ENCODE assay signal across 8 cellular contexts in the genomic region with DNA sequence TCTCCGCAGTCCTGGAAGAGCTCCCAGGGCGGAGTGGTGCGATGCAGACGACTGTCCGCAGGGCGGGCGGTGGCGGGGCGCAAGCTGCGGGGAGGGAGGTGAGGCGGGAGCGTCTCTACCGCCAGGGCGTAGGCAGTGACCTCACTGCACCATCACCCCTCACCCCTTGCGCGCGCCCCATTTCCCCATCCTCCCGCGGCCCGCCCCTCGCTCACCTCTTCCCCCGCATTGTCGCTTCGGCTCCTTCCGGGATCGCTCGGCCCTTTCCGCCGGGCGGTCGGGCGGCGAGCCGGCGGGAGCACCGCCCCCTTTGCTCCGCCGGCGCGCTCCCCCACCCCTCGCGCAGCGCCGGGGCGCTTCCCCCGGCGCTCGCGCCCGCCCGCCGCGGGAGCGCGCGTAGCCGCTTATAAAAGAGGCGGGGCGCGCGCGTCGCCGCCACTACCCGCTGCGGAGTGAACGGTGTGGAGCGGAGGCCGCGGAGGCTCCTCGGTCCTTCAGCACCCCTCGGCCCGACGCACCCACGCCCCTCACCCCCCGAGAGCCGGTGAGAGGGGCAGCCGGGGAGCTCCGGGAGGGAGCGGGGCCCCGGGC. TPM values are rescaled to one million over a fixed set of nuclear protein-coding genes. Genes with fewer than 3 reads are reported as not detected.
DNase-seq lines count a peak whose midpoint lies in the region; ATAC-seq and TF ChIP-seq lines count a peak whose summit lies in the region.

Gene SPTAN1, plus strand, starts transcription at position 435 of the 591 bp plus-strand sequence. CDS start 14,154 bp downstream, outside the sequence.

- no peaks in the 10 kb centered on the region for H3K27me3 Mint-ChIP-seq in activated B cell treated with CpG ODN at 0.5 μM for 24 hours

- peak within 1 kb of the TSS; percentile 90 for H3K4me3 Mint-ChIP-seq in activated B cell treated with CpG ODN at 0.5 μM for 24 hours

- peak within 1 kb of the TSS; percentile 90 for H3K27ac Mint-ChIP-seq in activated B cell treated with CpG ODN at 0.5 μM for 24 hours

- intact Hi-C loops in activated B cell treated with CpG ODN at 0.5 μM for 24 hours (cut with micrococcal nuclease): loop anchor here (1.0 to 10.0 kb wide), 8 partner anchors 47 to 477 kb away; partner anchors contain the start of genes CERCAM, GOLGA2, ODF2 and SET

- no peaks in the 10 kb centered on the region for H3K36me3 Mint-ChIP-seq in activated B cell treated with CpG ODN at 0.5 μM for 24 hours (ENCODE audit: low read depth)

- H3K9me3 Mint-ChIP-seq in activated B cell treated with CpG ODN at 0.5 μM for 24 hours: no peaks in the 10 kb centered on the region

- CTCF ChIA-PET in activated B cell treated with CpG ODN at 0.5 μM for 24 hours (lab: Charles Lee): no interaction called here

- TF ChIP-seq CTCF in AG09309 (IDR thresholded peaks at IDR 0.05; ENCODE audit: control insufficient read depth, insufficient read depth, low read depth, low read length, missing control alignments) (no peak), activated B cell treated with CpG ODN at 0.5 μM for 24 hours (IDR thresholded peaks at IDR 0.05) (no peak), cardiac fibroblast (IDR thresholded peaks at IDR 0.05; ENCODE audit: low read depth, low read length) (no peak)

- DNase-seq in AG09309 (ENCODE audit: low read depth) (peak; percentile 40), NCI-H345 (lab: John Stamatoyannopoulos, UW) (peak; percentile 93), activated B cell treated with CpG ODN at 0.5 μM for 24 hours (peak; percentile 94), cardiac fibroblast (ENCODE audit: low read depth in 2 of 2) (peak; percentile 90 to 93), iris pigment epithelial cell (ENCODE audit: low read depth) (peak; percentile 90)
- DNase-seq in stimulated activated CD4-positive, alpha-beta T cell treated with anti-CD3 and anti-CD28 coated beads, Interleukin-12 subunit alpha, Interleukin-12 subunit beta, amount 100 ng/mL, for 24 hours (ENCODE audit: low read depth in 2 of 2): peak; percentile 86 to 92

- H3K4me3 ChIP-seq in AG09309 (ENCODE audit: control insufficient read depth, low read depth, low read length): peak within 1 kb of the TSS; percentile 96
- H3K4me3 ChIP-seq in cardiac fibroblast (replicated peaks in 1 of 2; ENCODE audit: low read depth in 2 of 2, low read length in 2 of 2): peak within 1 kb of the TSS; percentile 64 to 85

- ATAC-seq in GM19023 (IDR thresholded peaks at IDR 0.05; ENCODE audit: unreplicated experiment) (peak; percentile 80), HG03175 (IDR thresholded peaks at IDR 0.05; ENCODE audit: unreplicated experiment) (peak; percentile 80), activated B cell treated with CpG ODN at 0.5 μM for 24 hours (ENCODE audit: low read depth) (peak; percentile 92)

- peaks cover 22% of the 10 kb centered on the region for H3K4me1 Mint-ChIP-seq in activated B cell treated with CpG ODN at 0.5 μM for 24 hours

- POLR2A ChIA-PET in activated B cell treated with CpG ODN at 0.5 μM for 24 hours (lab: Charles Lee): interaction anchor here (0.5 to 3.1 kb wide), 25 partner anchors 9 to 1128 kb away, joined by 3 to 21 read pairs (median 5); partner anchors contain the start of genes CERCAM, GLE1, GOLGA2 and ODF2

RNA-seq across cellular contexts. Expression of gene SPTAN1, which starts in this region (rescaled TPM):
- 208 and 237 TPM in 2 replicates for total RNA-seq in activated B cell treated with CpG ODN at 0.5 μM for 24 hours

Comparison
In these comparisons a context has a peak if more than half of its experiments do, and no peak if none do; other contexts are left out.
1. Peak in every context shown above with its lines: DNase-seq, ATAC-seq and H3K4me3 ChIP-seq.
2. DNase-seq: peak in every context shown above with its lines; median percentile 94 in activated B cell treated with CpG ODN at 0.5 μM for 24 hours; 93 in NCI-H345; 92 in cardiac fibroblast; 90 in iris pigment epithelial cell; 89 in stimulated activated CD4-positive, alpha-beta T cell treated with anti-CD3 and anti-CD28 coated beads, Interleukin-12 subunit alpha, Interleukin-12 subunit beta, amount 100 ng/mL, for 24 hours; 40 in AG09309.